Comparison of ENCODE assay signal across 9 cellular contexts in the genomic region with DNA sequence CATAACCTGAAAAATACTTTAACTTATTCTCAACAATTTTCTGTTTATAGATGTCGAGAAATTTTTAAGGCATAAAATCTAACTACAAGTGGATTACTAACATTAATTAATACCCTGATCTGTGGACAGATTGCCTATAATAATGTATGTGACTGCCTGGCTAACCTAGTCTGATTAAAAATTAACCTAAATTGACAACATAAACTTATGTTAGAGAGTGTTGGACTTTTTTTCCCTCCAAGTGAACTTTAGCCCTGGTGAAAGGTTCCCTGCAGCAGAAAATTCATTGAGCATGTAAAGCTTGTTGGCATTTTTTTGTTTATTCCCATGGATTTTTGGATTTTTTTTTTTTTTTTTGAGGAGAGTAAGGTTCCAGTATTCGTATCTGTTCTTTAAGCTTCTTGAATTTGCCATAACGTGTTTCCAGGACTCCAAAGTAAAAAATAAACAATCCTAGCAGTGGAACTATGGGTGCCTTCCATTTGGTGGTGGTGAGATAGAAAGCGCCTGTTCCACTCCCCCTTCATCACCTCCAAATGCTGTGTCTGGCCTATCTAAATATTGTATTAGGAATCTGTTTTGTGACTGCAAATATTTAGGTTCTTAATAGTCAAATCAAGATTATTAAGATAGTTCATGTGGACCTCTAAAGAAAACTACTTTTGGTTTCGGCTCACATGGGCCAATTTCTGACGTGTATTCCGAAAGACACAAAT. TPM values are rescaled to one million over a fixed set of nuclear protein-coding genes. Genes with fewer than 3 reads are reported as not detected.
DNase-seq lines count a peak whose midpoint lies in the region; ATAC-seq and TF ChIP-seq lines count a peak whose summit lies in the region.
"Had no signal": no experiment of that assay in that cellular context is flagged by ENCODE, and none has a peak within 500 bp of the region (broad histone marks: within the 10 kb centered on the region; RNA-seq: fewer than 3 reads in every experiment).

No MANE protein-coding gene starts in this region.

- peak overlapping the region; percentile 97 for H3K27ac ChIP-seq in SJCRH30
- H3K27ac ChIP-seq in psoas muscle = peak overlapping the region; percentile 44
- no peak overlapping the region for H3K27ac ChIP-seq in WERI-Rb-1

- H3K4me1 ChIP-seq in ES-I3 (ENCODE audit: insufficient read depth, low read length) (peaks cover 7% of the 10 kb centered on the region; the same call in 1 of the 2 replicates), SJCRH30 (peaks cover 8% of the 10 kb centered on the region), psoas muscle (peaks cover 40% of the 10 kb centered on the region)

- H3K9ac ChIP-seq in ES-I3 (ENCODE audit: low read depth, low read length) = peak overlapping the region; percentile 59

- WGBS in psoas muscle, 3 donors = 45 to 53% (median 45%) methylated on average over 7 of the region's 7 CpGs

- H3K36me3 ChIP-seq in ES-I3 (ENCODE audit: insufficient read depth, low read length) (peaks cover 8% of the 10 kb centered on the region), SJCRH30 (peaks cover 42% of the 10 kb centered on the region), psoas muscle (ENCODE audit: insufficient read depth in 1 of 2, low read depth in 1 of 2) (peaks cover 5 to 20% of the 10 kb centered on the region in 2 donors), WERI-Rb-1 (peaks cover 6% of the 10 kb centered on the region)

- DNase-seq in SJCRH30 = peak in 1 of 2 experiments; percentile 24
- DNase-seq in fibroblast of villous mesenchyme (ENCODE audit: low read depth) = no peak
- no peak for DNase-seq in psoas muscle
- no peak for DNase-seq in WERI-Rb-1
- no peak for DNase-seq in UCSD-AML1 (lab: John Stamatoyannopoulos, UW; ENCODE audit: unreplicated experiment)
- no peak for DNase-seq in DMS 273 treated with DMSO at 0.1 percent for 48 hours (lab: John Stamatoyannopoulos, UW)
- no peak for DNase-seq in NCI-H524 (lab: John Stamatoyannopoulos, UW)

- peak overlapping the region; percentile 71 for H3K4me3 ChIP-seq in SJCRH30
- peak overlapping the region; percentile 68 for H3K4me3 ChIP-seq in fibroblast of villous mesenchyme (ENCODE audit: low read depth, low read length)
- H3K4me3 ChIP-seq in psoas muscle = peak overlapping the region; percentile 69
- no peak overlapping the region for H3K4me3 ChIP-seq in WERI-Rb-1 (ENCODE audit: low read depth, low read length)

- intact Hi-C loops in psoas muscle (cut with DNase I) = no loop called here

- TF ChIP-seq CTCF in fibroblast of villous mesenchyme (IDR thresholded peaks at IDR 0.05; ENCODE audit: insufficient read depth, low read depth, low read length) (no peak), psoas muscle (IDR thresholded peaks at IDR 0.05) (no peak), WERI-Rb-1 (IDR thresholded peaks at IDR 0.05; ENCODE audit: low read depth, low read length) (no peak)

- H3K9me3 ChIP-seq in ES-I3 (ENCODE audit: control insufficient read depth, insufficient read depth, low read length) (no peaks in the 10 kb centered on the region), SJCRH30 (replicated peaks) (no peaks in the 10 kb centered on the region), psoas muscle (no peaks in the 10 kb centered on the region), WERI-Rb-1 (ENCODE audit: severe bottlenecking) (no peaks in the 10 kb centered on the region)

- H3K27me3 ChIP-seq in SJCRH30 = no peaks in the 10 kb centered on the region
- H3K27me3 ChIP-seq in psoas muscle (ENCODE audit: insufficient read depth in 3 of 3, low read length in 2 of 3) = no peaks in the 10 kb centered on the region
- H3K27me3 ChIP-seq in WERI-Rb-1 (ENCODE audit: insufficient read depth, low read depth, severe bottlenecking) = no peaks in the 10 kb centered on the region

- no peak for ATAC-seq in psoas muscle

RNA-seq across cellular contexts. Expression of gene NET1, which starts 36.1 kb away (rescaled TPM):
- 153 and 154 TPM in 2 replicates for total RNA-seq in SJCRH30 (2014; rRNA removed; shearing (Covaris generic))
- total RNA-seq in fibroblast of villous mesenchyme (17.7 and 23.3 TPM in 2 replicates), psoas muscle (10 to 100 TPM; 35.6 to 44.0 (median 42.0) TPM)
- 10 to 100 TPM; 14.3 to 20.7 (median 18.3) TPM for polyA plus RNA-seq in psoas muscle

RNA-seq across cellular contexts. Expression of gene TUBAL3, which starts 43.9 kb away (rescaled TPM):
- total RNA-seq in SJCRH30 (2014; rRNA removed; shearing (Covaris generic)) = not detected in 2 replicates
- total RNA-seq in fibroblast of villous mesenchyme (not detected in 2 replicates), psoas muscle (under 1 TPM in 2 of 4 donors, not detected in 2; 0.15 to 0.16 TPM)
- under 1 TPM; 0.06 to 0.23 (median 0.10) TPM for polyA plus RNA-seq in psoas muscle
- total RNA-seq: activated CD4-positive, alpha-beta T cell treated with anti-CD3 and anti-CD28 coated beads for 36 hours had no signal

RNA-seq across cellular contexts. Expression of gene CALML5, which starts 50.9 kb away (rescaled TPM):
- not detected in 2 replicates for total RNA-seq in SJCRH30 (2014; rRNA removed; shearing (Covaris generic))
- total RNA-seq in fibroblast of villous mesenchyme (not detected in 2 replicates), psoas muscle (not detected)
- not detected for polyA plus RNA-seq in psoas muscle
- total RNA-seq: activated CD4-positive, alpha-beta T cell treated with anti-CD3 and anti-CD28 coated beads for 36 hours had no signal
